ENCODE assay signal across 18 cellular contexts in genomic region chr7:84108787-84109186, GRCh38.
DNase-seq lines count a peak whose midpoint lies in the region; ATAC-seq, FAIRE-seq and TF ChIP-seq lines count a peak whose summit lies in the region.
"Had no signal": no experiment of that assay in that cellular context is flagged by ENCODE, and none has a peak within 500 bp of the region (broad histone marks: within the 10 kb centered on the region; RNA-seq: fewer than 3 reads in every experiment).

No MANE protein-coding gene starts in this region.

- peaks cover 10% of the 10 kb centered on the region for H3K4me1 ChIP-seq in IMR-90 (ENCODE audit: control insufficient read depth, insufficient read depth, low read length)
- peaks cover 67% of the 10 kb centered on the region for H3K4me1 ChIP-seq in neural progenitor cell
- H3K4me1 ChIP-seq: BLaER1 had no signal

- 0 out of 2 replicates have a peak overlapping the region, but pooled peaks have one; percentile 27 for H4K5ac ChIP-seq in IMR-90 (ENCODE audit: low read depth, low read length)

- H3K4ac ChIP-seq in IMR-90 (ENCODE audit: low read depth, low read length) = no peak overlapping the region

- DNase-seq in activated T-cell treated with anti-CD3 and anti-CD28 coated beads, Interleukin-2, amount 50 U/mL, for 72 hours = no peak
- DNase-seq in activated T-cell treated with anti-CD3 and anti-CD28 coated beads for 4 hours (no peak), IMR-90 (no peak), bronchial epithelial cell (ENCODE audit: low read depth) (peak; percentile 83), neural progenitor cell (ENCODE audit: low spot score) (no peak), NCI-H748 treated with DMSO at 0.1 percent for 48 hours (lab: John Stamatoyannopoulos, UW) (no peak), H4 (ENCODE audit: low spot score) (no peak)
- DNase-seq: CD4-positive, alpha-beta memory T cell; DMS153; DMS79; GDM1; GOT3 had no signal

- no peak overlapping the region for H2BK15ac ChIP-seq in IMR-90 (ENCODE audit: low read depth, low read length)

- no peak for FAIRE-seq in bronchial epithelial cell (lab: Jason Lieb, UNC)
- FAIRE-seq: GM12892, GM18507 had no signal

- no peak for ATAC-seq in activated T-cell treated with anti-CD3 and anti-CD28 coated beads, Interleukin-2, amount 50 U/mL, for 72 hours (replicated peaks in 1 of 2)
- ATAC-seq in IMR-90 (ENCODE audit: low read depth) = no peak

- no peak overlapping the region for H2BK20ac ChIP-seq in IMR-90 (ENCODE audit: low read depth, low read length)

- no peaks in the 10 kb centered on the region for H3K9me3 ChIP-seq in IMR-90 (ENCODE audit: control insufficient read depth, insufficient read depth, low read length)
- H3K9me3 ChIP-seq in neural progenitor cell (ENCODE audit: low read depth) = no peaks in the 10 kb centered on the region
- H3K9me3 ChIP-seq: BLaER1, HAP-1 had no signal

- H3K27ac Mint-ChIP-seq in activated T-cell treated with anti-CD3 and anti-CD28 coated beads, Interleukin-2, amount 50 U/mL, for 72 hours = peak overlapping the region; percentile 14
- no peak overlapping the region for H3K27ac Mint-ChIP-seq in neural progenitor cell
- H3K27ac Mint-ChIP-seq: CD14-positive monocyte; CD4-positive, alpha-beta memory T cell had no signal

- H3K79me1 ChIP-seq in IMR-90 (ENCODE audit: low read depth in 1 of 2, low read length in 2 of 2) = peaks cover 18 to 62% of the 10 kb centered on the region in 2 experiments

- no peaks in the 10 kb centered on the region for H3K36me3 Mint-ChIP-seq in activated T-cell treated with anti-CD3 and anti-CD28 coated beads, Interleukin-2, amount 50 U/mL, for 72 hours (ENCODE audit: insufficient read depth in 2 of 2)
- peaks cover 19% of the 10 kb centered on the region for H3K36me3 Mint-ChIP-seq in neural progenitor cell
- H3K36me3 Mint-ChIP-seq: CD14-positive monocyte; CD4-positive, alpha-beta memory T cell had no signal

- no peak for TF ChIP-seq POLR2A in IMR-90 (IDR thresholded peaks at IDR 0.05; ENCODE audit: low read depth, low read length)

- peaks cover 51% of the 10 kb centered on the region for H3F3A ChIP-seq in neural progenitor cell (ENCODE audit: low read depth)

- no peaks in the 10 kb centered on the region for H3K4me1 Mint-ChIP-seq in activated T-cell treated with anti-CD3 and anti-CD28 coated beads, Interleukin-2, amount 50 U/mL, for 72 hours (ENCODE audit: low read depth)
- H3K4me1 Mint-ChIP-seq in neural progenitor cell = peaks cover 41% of the 10 kb centered on the region
- H3K4me1 Mint-ChIP-seq: CD14-positive monocyte; CD4-positive, alpha-beta memory T cell had no signal

- no peak for TF ChIP-seq CTCF in IMR-90 (conservative IDR thresholded peaks at IDR 0.05; ENCODE audit: low read depth, low read length)
- no peak for TF ChIP-seq CTCF in bronchial epithelial cell (IDR thresholded peaks at IDR 0.05; ENCODE audit: insufficient read depth, low read length, severe bottlenecking)
- no peak for TF ChIP-seq CTCF in neural progenitor cell (IDR thresholded peaks at IDR 0.05)

- no peak overlapping the region for H3K23ac ChIP-seq in IMR-90 (ENCODE audit: low read depth, low read length)

- no peak overlapping the region for H2AFZ ChIP-seq in IMR-90 (replicated peaks; ENCODE audit: low read length, poor library complexity)
- H2AFZ ChIP-seq in neural progenitor cell (replicated peaks) = no peak overlapping the region

- H3K4me3 Mint-ChIP-seq in activated T-cell treated with anti-CD3 and anti-CD28 coated beads, Interleukin-2, amount 50 U/mL, for 72 hours = no peak overlapping the region
- no peak overlapping the region for H3K4me3 Mint-ChIP-seq in neural progenitor cell
- H3K4me3 Mint-ChIP-seq: CD14-positive monocyte; CD4-positive, alpha-beta memory T cell had no signal

- H4K8ac ChIP-seq in IMR-90 (ENCODE audit: low read depth in 2 of 2, low read length in 2 of 2) = no peak overlapping the region

- H3K4me2 ChIP-seq in IMR-90 (ENCODE audit: low read depth, low read length) = no peak overlapping the region
- H3K4me2 ChIP-seq in neural progenitor cell = peak overlapping the region; percentile 55
- H3K4me2 ChIP-seq: BLaER1 had no signal

- H3K36me3 ChIP-seq in IMR-90 (ENCODE audit: control insufficient read depth, insufficient read depth, low read length) (peaks cover 10% of the 10 kb centered on the region), bronchial epithelial cell (ENCODE audit: control insufficient read depth, insufficient read depth, low read length) (no peaks in the 10 kb centered on the region), neural progenitor cell (peaks cover 6% of the 10 kb centered on the region)
- H3K36me3 ChIP-seq: BLaER1, HAP-1 had no signal

- dilution Hi-C loops in IMR-90 (cut with HindIII; ENCODE audit: low sequenced_read_pairs, unreplicated experiment) = no loop called here

- POLR2A ChIA-PET in IMR-90 (lab: Charles Lee; ENCODE audit: unreplicated experiment) = no interaction called here

- in situ Hi-C loops in IMR-90 (cut with MboI; ENCODE audit: low sequenced_read_pairs) = no loop called here

- no peaks in the 10 kb centered on the region for H3K9me3 Mint-ChIP-seq in activated T-cell treated with anti-CD3 and anti-CD28 coated beads, Interleukin-2, amount 50 U/mL, for 72 hours
- no peaks in the 10 kb centered on the region for H3K9me3 Mint-ChIP-seq in neural progenitor cell

- H3K14ac ChIP-seq in IMR-90 (replicated peaks; ENCODE audit: low read depth, low read length) = no peak overlapping the region

- 0 out of 2 replicates have a peak, but pooled peaks cover 2% of the 10 kb centered on the region for H3K9me1 ChIP-seq in IMR-90 (ENCODE audit: insufficient read depth, low read length)

- H4K20me1 ChIP-seq in IMR-90 (ENCODE audit: insufficient read depth, low read length) (no peaks in the 10 kb centered on the region), neural progenitor cell (ENCODE audit: low read depth) (peaks cover 17% of the 10 kb centered on the region)
- H4K20me1 ChIP-seq: BLaER1 had no signal

- H2BK5ac ChIP-seq in IMR-90 (ENCODE audit: low read depth, low read length, poor library complexity, severe bottlenecking) = no peak overlapping the region

- no peak overlapping the region for H2AK9ac ChIP-seq in IMR-90 (replicated peaks; ENCODE audit: low read depth, low read length, poor library complexity)

- no peak overlapping the region for H2AK5ac ChIP-seq in IMR-90 (ENCODE audit: low read depth, low read length)

- H3K4me3 ChIP-seq in IMR-90 (ENCODE audit: insufficient read depth, low read depth, low read length) (no peak overlapping the region), bronchial epithelial cell (ENCODE audit: low read depth, low read length) (no peak overlapping the region), neural progenitor cell (no peak overlapping the region)
- H3K4me3 ChIP-seq: BLaER1, HAP-1 had no signal

- BruUV-seq in IMR-90 (replicated peaks; lab: Mats Ljungman, UMichigan) = no TSS peak

- WGBS in IMR-90 (ENCODE audit: extremely low coverage in 2 of 2, insufficient read length in 1 of 2), 2 experiments = 0% methylated on average over 1 of the region's 2 CpGs; no CpG with 5 or more reads in 1 of the 2 experiments

- no peak overlapping the region for H4K91ac ChIP-seq in IMR-90 (ENCODE audit: insufficient read depth, low read depth, low read length)

- H3K18ac ChIP-seq in IMR-90 (ENCODE audit: low read depth, low read length) = no peak overlapping the region; the same call in 1 of the 2 replicates

- H3K9ac ChIP-seq in IMR-90 (ENCODE audit: low read depth, low read length) (no peak overlapping the region), neural progenitor cell (no peak overlapping the region)
- H3K9ac ChIP-seq: BLaER1 had no signal

- intact Hi-C loops in IMR-90 (cut with micrococcal nuclease) = no loop called here

- H3K27me3 ChIP-seq in IMR-90 (ENCODE audit: control insufficient read depth, insufficient read depth, low read length) (no peaks in the 10 kb centered on the region), bronchial epithelial cell (ENCODE audit: control insufficient read depth, insufficient read depth, low read length) (no peaks in the 10 kb centered on the region), neural progenitor cell (no peaks in the 10 kb centered on the region)
- H3K27me3 ChIP-seq: BLaER1 had no signal

- CTCF ChIA-PET in IMR-90 (lab: Yijun Ruan, JAX) = no interaction called here

- peaks cover 55% of the 10 kb centered on the region for H3K79me2 ChIP-seq in neural progenitor cell (ENCODE audit: low read depth)

- no peak overlapping the region for H2BK120ac ChIP-seq in IMR-90 (ENCODE audit: low read depth, low read length)

- H3K27me3 Mint-ChIP-seq in activated T-cell treated with anti-CD3 and anti-CD28 coated beads, Interleukin-2, amount 50 U/mL, for 72 hours (ENCODE audit: low read depth) = no peaks in the 10 kb centered on the region
- peaks cover 3% of the 10 kb centered on the region for H3K27me3 Mint-ChIP-seq in neural progenitor cell (ENCODE audit: insufficient read depth, low read depth)
- H3K27me3 Mint-ChIP-seq: CD4-positive, alpha-beta memory T cell had no signal

- H3K27ac ChIP-seq in IMR-90 (ENCODE audit: insufficient read depth, low read length) (no peak overlapping the region), neural progenitor cell (peak overlapping the region; percentile 68)
- H3K27ac ChIP-seq: 22Rv1, BLaER1 had no signal

- H3K56ac ChIP-seq in IMR-90 (ENCODE audit: extremely low read depth, insufficient read depth, low read length) = no peak overlapping the region

- no peak for TF ChIP-seq RAD21 in IMR-90 (IDR thresholded peaks at IDR 0.05; ENCODE audit: low read length)

TF ChIP-seq in IMR-90, 13 proteins besides CTCF, POLR2A, EP300 and RAD21:
- TF ChIP-seq MAFK (IDR thresholded peaks at IDR 0.05; ENCODE audit: low read depth, low read length) (peak; percentile 40; the same call in 1 of the 2 replicates), BHLHE40 (IDR thresholded peaks at IDR 0.05; ENCODE audit: low read depth, low read length) (no peak)
